13 cellular contexts compared by ENCODE assay signal in genomic region chr1:228765543-228765942, GRCh38. TPM values are rescaled to one million over a fixed set of nuclear protein-coding genes. Genes with fewer than 3 reads are reported as not detected.
A peak's percentile ranks its signal among the peaks of the same experiment; 100 is the strongest.
DNase-seq lines count a peak whose midpoint lies in the region; ATAC-seq and TF ChIP-seq lines count a peak whose summit lies in the region.
"Had no signal": no experiment of that assay in that cellular context is flagged by ENCODE, and none has a peak within 500 bp of the region (broad histone marks: within the 10 kb centered on the region; RNA-seq: fewer than 3 reads in every experiment).

No MANE protein-coding gene starts in this region.

- DNase-seq in activated naive CD8-positive, alpha-beta T cell treated with anti-CD3 and anti-CD28 coated beads, Interleukin-2, amount 10 ng/mL, durations not matched to agents 7 days and 5 days = peak; percentile 47
- no peak for DNase-seq in activated naive CD8-positive, alpha-beta T cell treated with anti-CD3 and anti-CD28 coated beads for 36 hours
- DNase-seq in T-cell = peak in 20 of 34 experiments; percentile 1 to 30 (median 10)
- DNase-seq in body of pancreas = peak; percentile 27 to 72 (median 54)
- peak in 1 of 2 donors; percentile 56 for DNase-seq in stimulated activated effector memory CD8-positive, alpha-beta T cell treated with anti-CD3 and anti-CD28 coated beads, Interleukin-12 subunit alpha, Interleukin-12 subunit beta, amount 100 ng/mL, for 72 hours (ENCODE audit: low spot score in 2 of 2)
- DNase-seq in NCI-H446 (lab: John Stamatoyannopoulos, UW) = no peak
- DNase-seq in GM13977 (ENCODE audit: low spot score) = no peak
- DNase-seq: AML-193, gastrocnemius medialis, ovary had no signal

- H3K27me3 ChIP-seq in body of pancreas = no peaks in the 10 kb centered on the region
- H3K27me3 ChIP-seq: gastrocnemius medialis, ovary, upper lobe of left lung had no signal

- no peak for TF ChIP-seq POLR2A in body of pancreas (IDR thresholded peaks at IDR 0.05)

- H3K4me3 ChIP-seq in body of pancreas = no peak overlapping the region
- H3K4me3 ChIP-seq: gastrocnemius medialis, ovary, SK-N-MC, upper lobe of left lung had no signal

- POLR2A ChIA-PET in activated naive CD8-positive, alpha-beta T cell treated with anti-CD3 and anti-CD28 coated beads, Interleukin-2, amount 10 ng/mL, durations not matched to agents 7 days and 5 days (lab: Charles Lee) = interaction anchor here (0.6 to 0.7 kb wide), 2 partner anchors 12 to 28 kb away, joined by 3 to 4 read pairs; no protein-coding TSS in a partner anchor
- POLR2A ChIA-PET in T-cell (lab: Charles Lee) = no interaction called here

- CTCF ChIA-PET in T-cell (lab: Charles Lee) = no interaction called here

- peaks cover 22% of the 10 kb centered on the region for H3K4me1 ChIP-seq in body of pancreas
- H3K4me1 ChIP-seq: upper lobe of left lung had no signal

- H3K4me1 Mint-ChIP-seq in activated naive CD8-positive, alpha-beta T cell treated with anti-CD3 and anti-CD28 coated beads, Interleukin-2, amount 10 ng/mL, durations not matched to agents 7 days and 5 days = peaks cover 18% of the 10 kb centered on the region
- peaks cover 5% of the 10 kb centered on the region for H3K4me1 Mint-ChIP-seq in activated naive CD8-positive, alpha-beta T cell treated with anti-CD3 and anti-CD28 coated beads for 36 hours
- peaks cover 8 to 13% (median 11%) of the 10 kb centered on the region in 3 donors for H3K4me1 Mint-ChIP-seq in T-cell
- H3K4me1 Mint-ChIP-seq in stimulated activated effector memory CD8-positive, alpha-beta T cell treated with anti-CD3 and anti-CD28 coated beads, Interleukin-12 subunit alpha, Interleukin-12 subunit beta, amount 100 ng/mL, for 72 hours = peaks cover 28% of the 10 kb centered on the region

- intact Hi-C loops in body of pancreas (cut with DNase I) = no loop called here

- H3K36me3 Mint-ChIP-seq in activated naive CD8-positive, alpha-beta T cell treated with anti-CD3 and anti-CD28 coated beads, Interleukin-2, amount 10 ng/mL, durations not matched to agents 7 days and 5 days = peaks cover 4% of the 10 kb centered on the region
- no peaks in the 10 kb centered on the region for H3K36me3 Mint-ChIP-seq in activated naive CD8-positive, alpha-beta T cell treated with anti-CD3 and anti-CD28 coated beads for 36 hours
- no peaks in the 10 kb centered on the region for H3K36me3 Mint-ChIP-seq in T-cell
- H3K36me3 Mint-ChIP-seq in stimulated activated effector memory CD8-positive, alpha-beta T cell treated with anti-CD3 and anti-CD28 coated beads, Interleukin-12 subunit alpha, Interleukin-12 subunit beta, amount 100 ng/mL, for 72 hours = no peaks in the 10 kb centered on the region

- TF ChIP-seq CTCF in body of pancreas (IDR thresholded peaks at IDR 0.05) (no peak), GM13977 (IDR thresholded peaks at IDR 0.05; ENCODE audit: extremely low read depth, insufficient read depth, missing control alignments) (no peak)

- in situ Hi-C loops in GM13977 (cut with MboI; ENCODE audit: low pct_unique_long_range_greater_than_20kb, low sequenced_read_pairs, unreplicated experiment) = no loop called here

- H3K27me3 Mint-ChIP-seq in activated naive CD8-positive, alpha-beta T cell treated with anti-CD3 and anti-CD28 coated beads, Interleukin-2, amount 10 ng/mL, durations not matched to agents 7 days and 5 days = peaks cover 10% of the 10 kb centered on the region
- no peaks in the 10 kb centered on the region for H3K27me3 Mint-ChIP-seq in activated naive CD8-positive, alpha-beta T cell treated with anti-CD3 and anti-CD28 coated beads for 36 hours
- H3K27me3 Mint-ChIP-seq in T-cell = peaks cover 0 to 3% of the 10 kb centered on the region in 2 donors

- H3K27ac Mint-ChIP-seq in activated naive CD8-positive, alpha-beta T cell treated with anti-CD3 and anti-CD28 coated beads, Interleukin-2, amount 10 ng/mL, durations not matched to agents 7 days and 5 days = peak overlapping the region; percentile 69
- H3K27ac Mint-ChIP-seq in activated naive CD8-positive, alpha-beta T cell treated with anti-CD3 and anti-CD28 coated beads for 36 hours = no peak overlapping the region
- peak overlapping the region; percentile 47 to 74 for H3K27ac Mint-ChIP-seq in T-cell
- H3K27ac Mint-ChIP-seq in stimulated activated effector memory CD8-positive, alpha-beta T cell treated with anti-CD3 and anti-CD28 coated beads, Interleukin-12 subunit alpha, Interleukin-12 subunit beta, amount 100 ng/mL, for 72 hours = peak overlapping the region; percentile 78

- peak overlapping the region; percentile 11 for H3K4me3 Mint-ChIP-seq in activated naive CD8-positive, alpha-beta T cell treated with anti-CD3 and anti-CD28 coated beads, Interleukin-2, amount 10 ng/mL, durations not matched to agents 7 days and 5 days
- no peak overlapping the region for H3K4me3 Mint-ChIP-seq in activated naive CD8-positive, alpha-beta T cell treated with anti-CD3 and anti-CD28 coated beads for 36 hours
- no peak overlapping the region for H3K4me3 Mint-ChIP-seq in T-cell
- no peak overlapping the region for H3K4me3 Mint-ChIP-seq in stimulated activated effector memory CD8-positive, alpha-beta T cell treated with anti-CD3 and anti-CD28 coated beads, Interleukin-12 subunit alpha, Interleukin-12 subunit beta, amount 100 ng/mL, for 72 hours

- peak; percentile 65 for ATAC-seq in activated naive CD8-positive, alpha-beta T cell treated with anti-CD3 and anti-CD28 coated beads, Interleukin-2, amount 10 ng/mL, durations not matched to agents 7 days and 5 days (ENCODE audit: low read depth)
- ATAC-seq in T-cell (replicated peaks in 1 of 4) = peak in 3 of 4 experiments; percentile 41 to 73 (median 47)
- ATAC-seq in body of pancreas = peak; percentile 49
- ATAC-seq in stimulated activated effector memory CD8-positive, alpha-beta T cell treated with anti-CD3 and anti-CD28 coated beads, Interleukin-12 subunit alpha, Interleukin-12 subunit beta, amount 100 ng/mL, for 72 hours = peak; percentile 68
- ATAC-seq in HG03520 (IDR thresholded peaks at IDR 0.05; ENCODE audit: unreplicated experiment) = no peak
- ATAC-seq: gastrocnemius medialis had no signal

- no peaks in the 10 kb centered on the region for H3K9me3 ChIP-seq in body of pancreas
- H3K9me3 ChIP-seq: gastrocnemius medialis, ovary, upper lobe of left lung had no signal

- H3K9me3 Mint-ChIP-seq in activated naive CD8-positive, alpha-beta T cell treated with anti-CD3 and anti-CD28 coated beads, Interleukin-2, amount 10 ng/mL, durations not matched to agents 7 days and 5 days = no peaks in the 10 kb centered on the region
- no peaks in the 10 kb centered on the region for H3K9me3 Mint-ChIP-seq in activated naive CD8-positive, alpha-beta T cell treated with anti-CD3 and anti-CD28 coated beads for 36 hours
- H3K9me3 Mint-ChIP-seq in T-cell = no peaks in the 10 kb centered on the region
- H3K9me3 Mint-ChIP-seq in stimulated activated effector memory CD8-positive, alpha-beta T cell treated with anti-CD3 and anti-CD28 coated beads, Interleukin-12 subunit alpha, Interleukin-12 subunit beta, amount 100 ng/mL, for 72 hours = no peaks in the 10 kb centered on the region

- H3K27ac ChIP-seq in body of pancreas = no peak overlapping the region
- H3K27ac ChIP-seq: gastrocnemius medialis, ovary, SK-N-MC, upper lobe of left lung had no signal

- H3K36me3 ChIP-seq in body of pancreas (replicated peaks in 1 of 2; ENCODE audit: insufficient read depth in 1 of 2, low read depth in 2 of 2) = no peaks in the 10 kb centered on the region
- H3K36me3 ChIP-seq: gastrocnemius medialis, ovary, upper lobe of left lung had no signal

- 61 to 73% methylated on average over 7 of the region's 7 CpGs for WGBS in body of pancreas, 2 donors

RNA-seq across cellular contexts. Expression of gene RHOU, which starts 30.3 kb away (rescaled TPM):
- total RNA-seq in activated naive CD8-positive, alpha-beta T cell treated with anti-CD3 and anti-CD28 coated beads, Interleukin-2, amount 10 ng/mL, durations not matched to agents 7 days and 5 days = 1 to 10 TPM; 7.5 to 7.7 TPM
- total RNA-seq in activated naive CD8-positive, alpha-beta T cell treated with anti-CD3 and anti-CD28 coated beads for 36 hours = 1 to 10 TPM; 1.0 to 1.3 TPM
- total RNA-seq in T-cell (1 to 10 TPM; 1.5 to 2.3 (median 1.8) TPM), body of pancreas (1 to 10 TPM; 6.9 to 9.3 TPM)

Comparison
In these comparisons a context has a peak if more than half of its experiments do, and no peak if none do; other contexts are left out.
1. DNase-seq: peak in activated naive CD8-positive, alpha-beta T cell treated with anti-CD3 and anti-CD28 coated beads, Interleukin-2, amount 10 ng/mL, durations not matched to agents 7 days and 5 days (single experiment), T-cell (20 of 34) and body of pancreas (4 of 4); none in activated naive CD8-positive, alpha-beta T cell treated with anti-CD3 and anti-CD28 coated beads for 36 hours (single experiment), NCI-H446 (0 of 2) and GM13977 (single experiment).